8 cellular contexts compared by ENCODE assay signal in the genomic region with DNA sequence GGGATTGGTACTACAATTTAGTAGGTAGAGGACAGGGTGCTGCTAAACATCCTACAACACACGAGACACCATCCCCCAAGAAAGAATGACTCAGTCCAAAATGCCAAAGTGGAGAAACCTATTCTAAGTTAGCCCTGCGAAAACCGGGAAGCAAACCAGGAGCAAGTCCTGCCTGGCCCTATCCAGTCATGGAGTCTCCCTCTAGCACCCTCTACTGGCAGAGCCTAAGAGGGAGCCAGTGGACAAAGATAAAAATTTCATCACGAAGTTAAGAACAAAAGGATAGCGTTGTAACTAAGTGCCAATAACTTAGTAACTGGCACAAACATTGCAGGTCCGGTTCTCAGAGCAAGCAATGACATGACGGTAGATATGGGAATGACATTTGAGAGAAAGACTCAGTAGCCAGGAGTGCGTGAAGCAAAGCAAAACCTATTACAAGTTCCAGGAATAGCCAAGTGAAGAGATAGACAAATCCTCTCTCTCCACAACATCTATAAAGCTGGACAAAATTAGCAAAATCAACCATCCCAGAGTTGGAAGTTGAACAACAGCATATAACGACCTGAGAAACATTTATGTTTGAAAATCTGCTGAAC.
A peak's percentile ranks its signal among the peaks of the same experiment; 100 is the strongest.
DNase-seq lines count a peak whose midpoint lies in the region; ATAC-seq and TF ChIP-seq lines count a peak whose summit lies in the region.

No MANE protein-coding gene starts in this region.

- no peaks in the 10 kb centered on the region for H3K27me3 ChIP-seq in transverse colon

- H3K36me3 ChIP-seq in transverse colon, result no peaks in the 10 kb centered on the region

- in situ Hi-C loops in transverse colon (cut with MboI; ENCODE audit: low pct_ligation_motif_present in 1 of 4, low pct_unique_long_range_greater_than_20kb in 1 of 4, low sequenced_read_pairs in 3 of 4), result loop anchor here in 3 of 4 donors (25.0 kb wide), 1 partner anchor 1326 kb away; no protein-coding TSS in a partner anchor

- intact Hi-C loops in transverse colon (cut with DNase I; ENCODE audit: low total_unique reads), result no loop called here

- peak; percentile 54 to 85 (median 72) for TF ChIP-seq CTCF in transverse colon (IDR thresholded peaks at IDR 0.05)

- no peaks in the 10 kb centered on the region for H3K9me3 ChIP-seq in transverse colon

- no peak overlapping the region for H3K27ac ChIP-seq in transverse colon

- TF ChIP-seq EP300 in transverse colon (IDR thresholded peaks at IDR 0.05; ENCODE audit: low read depth), result no peak

- DNase-seq in GM03348 (ENCODE audit: low spot score) (peak; percentile 69), HS-5 (ENCODE audit: low read depth) (peak; percentile 9), NOMO-1 treated with dmso at 0.1 percent for 144 hours (lab: John Stamatoyannopoulos, UW; ENCODE audit: unreplicated experiment) (peak; percentile 16), cerebellum (ENCODE audit: low spot score) (peak; percentile 47), left kidney (ENCODE audit: low read depth, low spot score) (peak; percentile 85), transverse colon (peak; percentile 42)

- no peak for TF ChIP-seq POLR2A in transverse colon (IDR thresholded peaks at IDR 0.05)

- ATAC-seq in GM18519 (IDR thresholded peaks at IDR 0.05; ENCODE audit: low FRiP score, unreplicated experiment) (no peak), HG02610 (IDR thresholded peaks at IDR 0.05; ENCODE audit: unreplicated experiment) (no peak)

- WGBS in transverse colon (ENCODE audit: low coverage in 1 of 2), 2 donors, result 27 to 31% methylated on average over 5 to 9 of the region's 9 CpGs

- H3K4me1 ChIP-seq in transverse colon, result no peaks in the 10 kb centered on the region

- no peak overlapping the region for H3K4me3 ChIP-seq in transverse colon

Comparison
In these comparisons a context has a peak if more than half of its experiments do, and no peak if none do; other contexts are left out.
1. DNase-seq: peak in every context shown above with its lines; median percentile 85 in left kidney; 69 in GM03348; 47 in cerebellum; 42 in transverse colon; 16 in NOMO-1 treated with dmso at 0.1 percent for 144 hours; 9 in HS-5.